8 cellular contexts compared by ENCODE assay signal in genomic region chr13:110444226-110444653, GRCh38.
DNase-seq lines count a peak whose midpoint lies in the region; ATAC-seq and TF ChIP-seq lines count a peak whose summit lies in the region.

No MANE protein-coding gene starts in this region.

- H2AFZ ChIP-seq in fibroblast of lung (ENCODE audit: low read length) (no peak overlapping the region), GM23248 (no peak overlapping the region)

- H3K4me3 ChIP-seq in LNCaP clone FGC (ENCODE audit: low read depth, low read length) (no peak overlapping the region), fibroblast of lung (replicated peaks in 1 of 4; ENCODE audit: control extremely low read depth in 1 of 4, insufficient read depth in 1 of 4, low read depth in 3 of 4, low read length in 4 of 4) (no peak overlapping the region), GM23248 (no peak overlapping the region)

- TF ChIP-seq CTCF in LNCaP clone FGC (IDR thresholded peaks at IDR 0.05; ENCODE audit: control insufficient read depth, extremely low read depth, insufficient read depth) (peak; percentile 64), fibroblast of lung (conservative IDR thresholded peaks at IDR 0.05 in 1 of 2, IDR thresholded peaks at IDR 0.05 in 1 of 2; ENCODE audit: low read depth in 1 of 2, low read length in 2 of 2) (peak; percentile 31 to 42)

- H3K4me2 ChIP-seq in fibroblast of lung (ENCODE audit: extremely low read depth, insufficient read depth, low read length) = no peak overlapping the region
- H3K4me2 ChIP-seq in GM23248 (ENCODE audit: unreplicated experiment) = no peak overlapping the region

- peak; percentile 44 for DNase-seq in 8988T
- DNase-seq in LNCaP clone FGC (ENCODE audit: low read depth) = no peak
- peak; percentile 49 to 50 for DNase-seq in fibroblast of lung (ENCODE audit: low read depth in 2 of 2)
- DNase-seq in activated effector memory CD4-positive, alpha-beta T cell treated with anti-CD3 and anti-CD28 coated beads, Interleukin-2, amount 50 U/mL, for 16 hours = no peak
- no peak for DNase-seq in GM23248
- DNase-seq in iPS-NIHi11 (ENCODE audit: low spot score) = no peak
- no peak for DNase-seq in SIG-M5 treated with dmso at 0.1 percent for 504 hours (lab: John Stamatoyannopoulos, UW; ENCODE audit: unreplicated experiment)

- H3K27me3 ChIP-seq in fibroblast of lung (ENCODE audit: control insufficient read depth, insufficient read depth, low read length) = no peaks in the 10 kb centered on the region
- H3K27me3 ChIP-seq in GM23248 (replicated peaks; ENCODE audit: insufficient read depth) = no peaks in the 10 kb centered on the region

- 89 to 92% methylated on average over 7 of the region's 7 CpGs for WGBS in GM23248 (ENCODE audit: low coverage in 1 of 2, low lambda C conversion rate in 2 of 2, missing lambda C conversion rate in 2 of 2), 2 experiments

- H3K27ac ChIP-seq in fibroblast of lung (ENCODE audit: insufficient read depth, low read length) = peak overlapping the region; percentile 63
- no peak overlapping the region for H3K27ac ChIP-seq in GM23248

- H3F3A ChIP-seq in GM23248 (ENCODE audit: insufficient read depth) = peaks cover 18% of the 10 kb centered on the region; the same call in 1 of the 2 replicates

- H3K79me2 ChIP-seq in fibroblast of lung (ENCODE audit: control insufficient read depth, insufficient read depth, low read length) = no peaks in the 10 kb centered on the region
- no peaks in the 10 kb centered on the region for H3K79me2 ChIP-seq in GM23248 (ENCODE audit: insufficient read depth)

- H4K20me1 ChIP-seq in fibroblast of lung (ENCODE audit: control insufficient read depth, extremely low read depth, insufficient read depth, low read length) = no peaks in the 10 kb centered on the region
- no peaks in the 10 kb centered on the region for H4K20me1 ChIP-seq in GM23248 (ENCODE audit: insufficient read depth)

- H3K9ac ChIP-seq in fibroblast of lung (ENCODE audit: insufficient read depth, low read length) (no peak overlapping the region), GM23248 (no peak overlapping the region)

- peaks cover 9% of the 10 kb centered on the region for H3K36me3 ChIP-seq in fibroblast of lung (ENCODE audit: control insufficient read depth, insufficient read depth, low read length)
- H3K36me3 ChIP-seq in GM23248 (ENCODE audit: low read depth) = no peaks in the 10 kb centered on the region; the same call in 1 of the 2 replicates

- no peaks in the 10 kb centered on the region for H3K9me2 ChIP-seq in GM23248 (ENCODE audit: insufficient read depth)

- peak; percentile 33 for ATAC-seq in GM19025 (IDR thresholded peaks at IDR 0.05; ENCODE audit: low read depth, unreplicated experiment)

- H3K9me3 ChIP-seq in fibroblast of lung (ENCODE audit: control insufficient read depth, insufficient read depth, low read depth, low read length) (no peaks in the 10 kb centered on the region), GM23248 (ENCODE audit: low read depth) (no peaks in the 10 kb centered on the region)

- in situ Hi-C loops in GM23248 (cut with MboI) = no loop called here

- H3K4me1 ChIP-seq in fibroblast of lung (ENCODE audit: control insufficient read depth, extremely low read depth, insufficient read depth, low read length) (peaks cover 28% of the 10 kb centered on the region), GM23248 (ENCODE audit: insufficient read depth) (peaks cover 23% of the 10 kb centered on the region)

Comparison
In these comparisons a context has a peak if more than half of its experiments do, and no peak if none do; other contexts are left out.
1. DNase-seq: peak in 8988T (single experiment) and fibroblast of lung (2 of 2); none in LNCaP clone FGC (single experiment), activated effector memory CD4-positive, alpha-beta T cell treated with anti-CD3 and anti-CD28 coated beads, Interleukin-2, amount 50 U/mL, for 16 hours (single experiment), GM23248 (single experiment), iPS-NIHi11 (single experiment) and SIG-M5 treated with dmso at 0.1 percent for 504 hours (single experiment).